In genomic region chr1:34787461-34788420, GRCh38 we compare ENCODE assay signal across 9 cellular contexts. TPM values are rescaled to one million over a fixed set of nuclear protein-coding genes. Genes with fewer than 3 reads are reported as not detected.
DNase-seq lines count a peak whose midpoint lies in the region; ATAC-seq and TF ChIP-seq lines count a peak whose summit lies in the region.
"Had no signal": no experiment of that assay in that cellular context is flagged by ENCODE, and none has a peak within 500 bp of the region (broad histone marks: within the 10 kb centered on the region; RNA-seq: fewer than 3 reads in every experiment).

No MANE protein-coding gene starts in this region.

- H3K9me3 ChIP-seq in adipocyte (ENCODE audit: control insufficient read depth, low read length): peaks cover 8% of the 10 kb centered on the region
- no peaks in the 10 kb centered on the region for H3K9me3 ChIP-seq in liver (ENCODE audit: control insufficient read depth in 4 of 4, low read length in 3 of 4)

- no peak for ATAC-seq in stimulated activated effector memory CD8-positive, alpha-beta T cell treated with anti-CD3 and anti-CD28 coated beads, Interleukin-12 subunit alpha, Interleukin-12 subunit beta, amount 100 ng/mL, for 72 hours
- no peak for ATAC-seq in GM21786 (IDR thresholded peaks at IDR 0.05; ENCODE audit: unreplicated experiment)

- peaks cover 13 to 19% (median 17%) of the 10 kb centered on the region in 3 donors for H3K27me3 Mint-ChIP-seq in immature natural killer cell (ENCODE audit: low read depth in 3 of 3)

- H3K9ac ChIP-seq in adipocyte (ENCODE audit: low read length) (no peak overlapping the region), liver (ENCODE audit: low read depth in 1 of 2, low read length in 2 of 2) (no peak overlapping the region)

- no peaks in the 10 kb centered on the region for H3K9me3 Mint-ChIP-seq in stimulated activated effector memory CD8-positive, alpha-beta T cell treated with anti-CD3 and anti-CD28 coated beads, Interleukin-12 subunit alpha, Interleukin-12 subunit beta, amount 100 ng/mL, for 72 hours
- no peaks in the 10 kb centered on the region for H3K9me3 Mint-ChIP-seq in immature natural killer cell
- H3K9me3 Mint-ChIP-seq: dendritic cell treated with granulocyte-macrophage colony-stimulating factor and Interleukin-4, amounts not matched to agents 40 ng/mL and 50 ng/mL, for 4 days had no signal

- DNase-seq in GM10248 (ENCODE audit: extremely low spot score) (no peak), adipocyte (ENCODE audit: low read depth) (peak; percentile 24), DMS153 (lab: John Stamatoyannopoulos, UW) (no peak), immature natural killer cell (no peak)
- peak; percentile 11 for DNase-seq in Jurkat, Clone E6-1 (ENCODE audit: low read depth, low spot score)
- DNase-seq in stimulated activated effector memory CD8-positive, alpha-beta T cell treated with anti-CD3 and anti-CD28 coated beads, Interleukin-12 subunit alpha, Interleukin-12 subunit beta, amount 100 ng/mL, for 72 hours (ENCODE audit: low spot score in 2 of 2): no peak

- TF ChIP-seq RAD21 in liver (IDR thresholded peaks at IDR 0.05): peak; percentile 54 to 69

- TF ChIP-seq CTCF in GM10248 (IDR thresholded peaks at IDR 0.05; ENCODE audit: control extremely low read depth, extremely low read depth, low read depth, missing control alignments) (peak; percentile 41), liver (IDR thresholded peaks at IDR 0.05; ENCODE audit: low read depth, low read length, missing input control) (peak; percentile 20)

- no peak overlapping the region for H3K4me3 ChIP-seq in Jurkat, Clone E6-1 (ENCODE audit: low read length)
- H3K4me3 ChIP-seq in adipocyte (ENCODE audit: low read length) (no peak overlapping the region), liver (ENCODE audit: low read depth in 1 of 3, low read length in 3 of 3) (no peak overlapping the region)

- WGBS in liver: 61% methylated on average over 9 of the region's 9 CpGs

- no peaks in the 10 kb centered on the region for H3K36me3 ChIP-seq in adipocyte (ENCODE audit: control insufficient read depth, insufficient read depth, low read length, severe bottlenecking)
- H3K36me3 ChIP-seq in liver (ENCODE audit: control insufficient read depth in 4 of 4, insufficient read depth in 3 of 4, low read depth in 1 of 4, low read length in 3 of 4): no peaks in the 10 kb centered on the region

- no peak overlapping the region for H3K27ac Mint-ChIP-seq in stimulated activated effector memory CD8-positive, alpha-beta T cell treated with anti-CD3 and anti-CD28 coated beads, Interleukin-12 subunit alpha, Interleukin-12 subunit beta, amount 100 ng/mL, for 72 hours
- no peak overlapping the region for H3K27ac Mint-ChIP-seq in immature natural killer cell
- H3K27ac Mint-ChIP-seq: dendritic cell treated with granulocyte-macrophage colony-stimulating factor and Interleukin-4, amounts not matched to agents 40 ng/mL and 50 ng/mL, for 4 days had no signal

- H3K27ac ChIP-seq in liver (ENCODE audit: low read depth in 1 of 2, low read length in 2 of 2): no peak overlapping the region

- H3K4me1 ChIP-seq in adipocyte (ENCODE audit: control insufficient read depth, insufficient read depth, low read length): no peaks in the 10 kb centered on the region
- peaks cover 4 to 33% (median 16%) of the 10 kb centered on the region in 4 donors for H3K4me1 ChIP-seq in liver (ENCODE audit: control insufficient read depth in 4 of 4, insufficient read depth in 4 of 4, low read length in 3 of 4)

- no peak overlapping the region for H3K4me3 Mint-ChIP-seq in stimulated activated effector memory CD8-positive, alpha-beta T cell treated with anti-CD3 and anti-CD28 coated beads, Interleukin-12 subunit alpha, Interleukin-12 subunit beta, amount 100 ng/mL, for 72 hours
- no peak overlapping the region for H3K4me3 Mint-ChIP-seq in immature natural killer cell
- H3K4me3 Mint-ChIP-seq: dendritic cell treated with granulocyte-macrophage colony-stimulating factor and Interleukin-4, amounts not matched to agents 40 ng/mL and 50 ng/mL, for 4 days had no signal

- CTCF ChIA-PET in GM10248 (lab: Yijun Ruan, JAX): interaction anchor here (0.9 to 2.1 kb wide), 11 partner anchors 9 to 777 kb away, joined by 3 to 22 read pairs (median 8); partner anchors contain the start of gene SMIM12

- H3K27me3 ChIP-seq in adipocyte (replicated peaks; ENCODE audit: control insufficient read depth, insufficient read depth, low read length) (no peaks in the 10 kb centered on the region), liver (ENCODE audit: control insufficient read depth in 4 of 4, insufficient read depth in 4 of 4, low read length in 3 of 4) (no peaks in the 10 kb centered on the region)

- POLR2A ChIA-PET in GM10248 (lab: Yijun Ruan, JAX): no interaction called here

- H3K4me1 Mint-ChIP-seq in stimulated activated effector memory CD8-positive, alpha-beta T cell treated with anti-CD3 and anti-CD28 coated beads, Interleukin-12 subunit alpha, Interleukin-12 subunit beta, amount 100 ng/mL, for 72 hours: peaks cover 15% of the 10 kb centered on the region
- peaks cover 6% of the 10 kb centered on the region in 2 donors for H3K4me1 Mint-ChIP-seq in immature natural killer cell

- H3K36me3 Mint-ChIP-seq in stimulated activated effector memory CD8-positive, alpha-beta T cell treated with anti-CD3 and anti-CD28 coated beads, Interleukin-12 subunit alpha, Interleukin-12 subunit beta, amount 100 ng/mL, for 72 hours: no peaks in the 10 kb centered on the region
- H3K36me3 Mint-ChIP-seq in immature natural killer cell: no peaks in the 10 kb centered on the region

TF ChIP-seq in liver, 16 proteins besides CTCF, POLR2A, EP300 and RAD21 (continues in another document):
- TF ChIP-seq MAX (IDR thresholded peaks at IDR 0.05): no peak
- TF ChIP-seq RXRA (IDR thresholded peaks at IDR 0.05): peak; percentile 34 to 52
- no peak for TF ChIP-seq JUND (IDR thresholded peaks at IDR 0.05)
- TF ChIP-seq FOXA2 (IDR thresholded peaks at IDR 0.05): no peak
- no peak for TF ChIP-seq YY1 (IDR thresholded peaks at IDR 0.05)
- TF ChIP-seq HNF4G (IDR thresholded peaks at IDR 0.05): no peak
- TF ChIP-seq ATF3 (IDR thresholded peaks at IDR 0.05): no peak
- TF ChIP-seq REST (IDR thresholded peaks at IDR 0.05): no peak
- TF ChIP-seq SP1 (IDR thresholded peaks at IDR 0.05): peak; percentile 28
- peak; percentile 66 for TF ChIP-seq NR2F2 (IDR thresholded peaks at IDR 0.05)
- TF ChIP-seq FOXA1 (IDR thresholded peaks at IDR 0.05): no peak
- no peak for TF ChIP-seq GABPA (IDR thresholded peaks at IDR 0.05 in 1 of 2, conservative IDR thresholded peaks at IDR 0.05 in 1 of 2)
- no peak for TF ChIP-seq HNF4A (conservative IDR thresholded peaks at IDR 0.05)

RNA-seq across cellular contexts. Expression of gene GJA4, which starts 5.1 kb away (rescaled TPM):
- not detected for polyA plus RNA-seq in Jurkat, Clone E6-1 (2012; ENCODE audit: insufficient read depth, insufficient read length)
- total RNA-seq in liver: 10 to 100 TPM in 1 of 2 donors, 1 to 10 TPM in 1; 6.1 to 10.6 TPM
- polyA plus RNA-seq in liver (10 to 100 TPM in 1 of 2 donors, 1 to 10 TPM in 1; 7.9 to 10.3 TPM), immature natural killer cell (not detected)

RNA-seq across cellular contexts. Expression of gene GJB3, which starts 6.7 kb away (rescaled TPM):
- not detected for polyA plus RNA-seq in Jurkat, Clone E6-1 (2012; ENCODE audit: insufficient read depth, insufficient read length)
- under 1 TPM in 1 of 2 donors, not detected in 1; 0.33 TPM for total RNA-seq in liver
- polyA plus RNA-seq in liver: under 1 TPM; 0.15 to 0.17 TPM
- polyA plus RNA-seq in immature natural killer cell: not detected

RNA-seq across cellular contexts. Expression of gene GJB4, which starts 28.2 kb away (rescaled TPM):
- not detected for polyA plus RNA-seq in Jurkat, Clone E6-1 (2012; ENCODE audit: insufficient read depth, insufficient read length)
- total RNA-seq in liver: not detected
- polyA plus RNA-seq in liver (not detected), immature natural killer cell (not detected)

RNA-seq across cellular contexts. Expression of gene GJB5, which starts 32.9 kb away (rescaled TPM):
- polyA plus RNA-seq in Jurkat, Clone E6-1 (2012; ENCODE audit: insufficient read depth, insufficient read length): not detected
- not detected for total RNA-seq in liver
- not detected for polyA plus RNA-seq in liver
- not detected for polyA plus RNA-seq in immature natural killer cell

Comparison
In these comparisons a context has a peak if more than half of its experiments do, and no peak if none do; other contexts are left out.
1. DNase-seq: peak in Jurkat, Clone E6-1 (single experiment) and adipocyte (single experiment); none in GM10248 (single experiment), DMS153 (single experiment), stimulated activated effector memory CD8-positive, alpha-beta T cell treated with anti-CD3 and anti-CD28 coated beads, Interleukin-12 subunit alpha, Interleukin-12 subunit beta, amount 100 ng/mL, for 72 hours (0 of 2) and immature natural killer cell (0 of 3).
2. RNA of gene GJA4, which starts 5.1 kb away (polyA plus RNA-seq): 7.9 to 10.3 TPM in liver; not detected in immature natural killer cell; every median in the first group is over 4 times any median in the second.